ENCODE assay signal across 8 cellular contexts in the genomic region with DNA sequence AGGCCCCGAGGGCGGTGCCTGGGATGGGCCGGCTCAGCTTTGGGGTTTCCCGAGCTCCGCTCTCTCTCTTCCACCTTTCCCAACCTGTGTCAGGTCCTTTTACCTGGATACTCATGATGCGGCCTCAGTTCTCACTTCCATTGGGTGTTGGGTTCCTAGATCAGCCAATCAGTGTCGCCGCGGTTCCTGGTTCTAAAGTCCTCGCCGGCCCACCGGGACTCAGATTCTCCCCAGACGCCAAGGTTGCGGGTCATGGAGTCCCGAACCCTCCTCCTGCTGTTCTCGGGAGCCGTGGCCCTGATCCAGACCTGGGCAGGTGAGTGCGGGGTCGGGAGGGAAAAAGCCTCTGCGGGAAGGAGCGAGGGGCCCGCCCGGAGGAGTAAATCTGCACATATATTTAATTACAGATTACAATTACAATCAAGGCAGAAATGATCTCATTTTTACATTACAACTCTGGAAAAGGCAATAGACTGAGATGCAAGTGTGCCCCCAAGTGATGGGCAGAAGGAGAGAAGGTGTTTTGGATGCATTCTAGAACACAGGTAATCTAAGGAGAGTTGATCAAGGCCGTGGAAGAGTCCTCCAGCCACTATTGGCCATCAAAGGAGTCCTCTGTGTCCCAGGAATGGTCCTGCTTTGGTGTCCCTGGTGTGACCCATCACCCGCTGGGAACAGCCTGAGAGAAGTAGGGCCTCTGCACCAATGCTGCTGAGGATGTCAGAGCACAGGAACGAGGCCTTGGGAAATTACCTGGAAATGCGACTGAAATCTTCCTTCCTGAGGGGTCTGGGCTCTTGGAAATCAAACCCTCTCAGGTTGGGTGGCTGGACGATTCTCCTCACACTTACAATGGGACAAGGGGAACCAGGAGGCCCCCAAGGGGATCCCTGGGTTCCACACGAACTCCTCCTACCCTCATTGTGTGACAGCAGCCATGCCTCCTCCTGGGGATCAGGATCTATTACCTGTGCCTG. TPM values are rescaled to one million over a fixed set of nuclear protein-coding genes. Genes with fewer than 3 reads are reported as not detected.
DNase-seq lines count a peak whose midpoint lies in the region; ATAC-seq and TF ChIP-seq lines count a peak whose summit lies in the region.

No MANE protein-coding gene starts in this region.

- H3K4me1 ChIP-seq in KMS-11 (ENCODE audit: low read depth, poor library complexity, severe bottlenecking) = peaks cover 37% of the 10 kb centered on the region
- H3K4me1 ChIP-seq in vagina = peaks cover 27% of the 10 kb centered on the region

- no peak overlapping the region for H3K4me3 ChIP-seq in KMS-11 (IDR thresholded peaks at IDR 0.05; ENCODE audit: insufficient read depth, low read depth, low read length)
- H3K4me3 ChIP-seq in astrocyte of the spinal cord (ENCODE audit: low read depth, low read length) = peak overlapping the region; percentile 17
- peak overlapping the region; percentile 45 to 50 for H3K4me3 ChIP-seq in vagina

- H2AFZ ChIP-seq in KMS-11 (ENCODE audit: low read depth) = peak overlapping the region; percentile 93

- peak; percentile 83 for ATAC-seq in GM21576 (IDR thresholded peaks at IDR 0.05; ENCODE audit: unreplicated experiment)

- in situ Hi-C loops in astrocyte of the spinal cord (cut with HindIII; ENCODE audit: low sequenced_read_pairs) = no loop called here

- intact Hi-C loops in vagina (cut with DNase I) = no loop called here

- DNase-seq in DMS53 (lab: John Stamatoyannopoulos, UW) (peak; percentile 96), T-helper 2 cell (peak; percentile 78 to 95 (median 88)), astrocyte of the spinal cord (ENCODE audit: low read depth, low spot score) (peak; percentile 60), hypothalamus (lab: John Stamatoyannopoulos, UW) (peak in 47 of 51 donors; percentile 2 to 87 (median 59)), renal cortical epithelial cell (ENCODE audit: low read depth) (peak; percentile 80), vagina (ENCODE audit: extremely low spot score in 2 of 2) (peak; percentile 94 to 96)

- peaks cover 12% of the 10 kb centered on the region; the same call in 1 of the 2 replicates for H3K79me2 ChIP-seq in KMS-11 (ENCODE audit: insufficient read depth, low read depth)

- H4K20me1 ChIP-seq in KMS-11 (ENCODE audit: insufficient read depth) = no peaks in the 10 kb centered on the region

- H3K27ac ChIP-seq in KMS-11 (peak overlapping the region; percentile 26; the same call in 1 of the 2 replicates), vagina (peak overlapping the region; percentile 85)

- TF ChIP-seq CTCF in KMS-11 (conservative IDR thresholded peaks at IDR 0.05; ENCODE audit: low read depth, low read length) = no peak
- no peak for TF ChIP-seq CTCF in astrocyte of the spinal cord (IDR thresholded peaks at IDR 0.05; ENCODE audit: low read depth, low read length)
- TF ChIP-seq CTCF in vagina (IDR thresholded peaks at IDR 0.05) = no peak

- no peaks in the 10 kb centered on the region for H3K9me3 ChIP-seq in vagina

- TF ChIP-seq POLR2A in vagina (IDR thresholded peaks at IDR 0.05) = peak in 1 of 2 donors; percentile 69

- peak overlapping the region; percentile 89 for H3K4me2 ChIP-seq in KMS-11

- peak overlapping the region; percentile 75 for H3K9ac ChIP-seq in KMS-11

- H3K27me3 ChIP-seq in KMS-11 (ENCODE audit: insufficient read depth, low read depth) (no peaks in the 10 kb centered on the region), vagina (no peaks in the 10 kb centered on the region)

- H3K36me3 ChIP-seq in KMS-11 (ENCODE audit: insufficient read depth) (no peaks in the 10 kb centered on the region), vagina (no peaks in the 10 kb centered on the region)

RNA-seq across cellular contexts. Expression of gene MICB, which starts 34.7 kb away (rescaled TPM):
- total RNA-seq in renal cortical epithelial cell (5.3 and 17.5 TPM in 2 replicates), vagina (3.2 TPM)

RNA-seq across cellular contexts. Expression of gene MICA, which starts 59.9 kb away (rescaled TPM):
- 33.0 and 55.6 TPM in 2 replicates for total RNA-seq in renal cortical epithelial cell
- 19.9 TPM for total RNA-seq in vagina
